1 cellular context compared by ENCODE assay signal in the genomic region with DNA sequence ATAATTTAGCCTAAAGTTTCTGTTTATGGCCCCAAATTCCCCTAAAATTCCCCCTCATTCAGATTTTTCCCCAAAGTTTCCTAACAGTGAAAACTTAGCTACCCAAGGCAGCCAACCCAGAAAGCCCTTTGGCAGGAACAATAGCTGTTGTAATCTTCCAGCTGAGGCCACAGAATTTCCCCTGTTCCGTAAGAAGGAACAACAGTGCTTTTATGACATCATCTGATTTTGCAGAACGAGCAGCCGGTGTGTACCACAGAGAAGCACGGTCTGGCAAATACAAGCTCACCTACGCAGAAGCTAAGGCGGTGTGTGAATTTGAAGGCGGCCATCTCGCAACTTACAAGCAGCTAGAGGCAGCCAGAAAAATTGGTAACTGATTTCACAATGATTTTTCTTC.
TF ChIP-seq lines count a peak whose summit lies in the region.

No MANE protein-coding gene starts in this region.

TF ChIP-seq in GM23338, 12 proteins besides CTCF, POLR2A, EP300 and RAD21 (continued from another document):
- TF ChIP-seq, protein P1, sequence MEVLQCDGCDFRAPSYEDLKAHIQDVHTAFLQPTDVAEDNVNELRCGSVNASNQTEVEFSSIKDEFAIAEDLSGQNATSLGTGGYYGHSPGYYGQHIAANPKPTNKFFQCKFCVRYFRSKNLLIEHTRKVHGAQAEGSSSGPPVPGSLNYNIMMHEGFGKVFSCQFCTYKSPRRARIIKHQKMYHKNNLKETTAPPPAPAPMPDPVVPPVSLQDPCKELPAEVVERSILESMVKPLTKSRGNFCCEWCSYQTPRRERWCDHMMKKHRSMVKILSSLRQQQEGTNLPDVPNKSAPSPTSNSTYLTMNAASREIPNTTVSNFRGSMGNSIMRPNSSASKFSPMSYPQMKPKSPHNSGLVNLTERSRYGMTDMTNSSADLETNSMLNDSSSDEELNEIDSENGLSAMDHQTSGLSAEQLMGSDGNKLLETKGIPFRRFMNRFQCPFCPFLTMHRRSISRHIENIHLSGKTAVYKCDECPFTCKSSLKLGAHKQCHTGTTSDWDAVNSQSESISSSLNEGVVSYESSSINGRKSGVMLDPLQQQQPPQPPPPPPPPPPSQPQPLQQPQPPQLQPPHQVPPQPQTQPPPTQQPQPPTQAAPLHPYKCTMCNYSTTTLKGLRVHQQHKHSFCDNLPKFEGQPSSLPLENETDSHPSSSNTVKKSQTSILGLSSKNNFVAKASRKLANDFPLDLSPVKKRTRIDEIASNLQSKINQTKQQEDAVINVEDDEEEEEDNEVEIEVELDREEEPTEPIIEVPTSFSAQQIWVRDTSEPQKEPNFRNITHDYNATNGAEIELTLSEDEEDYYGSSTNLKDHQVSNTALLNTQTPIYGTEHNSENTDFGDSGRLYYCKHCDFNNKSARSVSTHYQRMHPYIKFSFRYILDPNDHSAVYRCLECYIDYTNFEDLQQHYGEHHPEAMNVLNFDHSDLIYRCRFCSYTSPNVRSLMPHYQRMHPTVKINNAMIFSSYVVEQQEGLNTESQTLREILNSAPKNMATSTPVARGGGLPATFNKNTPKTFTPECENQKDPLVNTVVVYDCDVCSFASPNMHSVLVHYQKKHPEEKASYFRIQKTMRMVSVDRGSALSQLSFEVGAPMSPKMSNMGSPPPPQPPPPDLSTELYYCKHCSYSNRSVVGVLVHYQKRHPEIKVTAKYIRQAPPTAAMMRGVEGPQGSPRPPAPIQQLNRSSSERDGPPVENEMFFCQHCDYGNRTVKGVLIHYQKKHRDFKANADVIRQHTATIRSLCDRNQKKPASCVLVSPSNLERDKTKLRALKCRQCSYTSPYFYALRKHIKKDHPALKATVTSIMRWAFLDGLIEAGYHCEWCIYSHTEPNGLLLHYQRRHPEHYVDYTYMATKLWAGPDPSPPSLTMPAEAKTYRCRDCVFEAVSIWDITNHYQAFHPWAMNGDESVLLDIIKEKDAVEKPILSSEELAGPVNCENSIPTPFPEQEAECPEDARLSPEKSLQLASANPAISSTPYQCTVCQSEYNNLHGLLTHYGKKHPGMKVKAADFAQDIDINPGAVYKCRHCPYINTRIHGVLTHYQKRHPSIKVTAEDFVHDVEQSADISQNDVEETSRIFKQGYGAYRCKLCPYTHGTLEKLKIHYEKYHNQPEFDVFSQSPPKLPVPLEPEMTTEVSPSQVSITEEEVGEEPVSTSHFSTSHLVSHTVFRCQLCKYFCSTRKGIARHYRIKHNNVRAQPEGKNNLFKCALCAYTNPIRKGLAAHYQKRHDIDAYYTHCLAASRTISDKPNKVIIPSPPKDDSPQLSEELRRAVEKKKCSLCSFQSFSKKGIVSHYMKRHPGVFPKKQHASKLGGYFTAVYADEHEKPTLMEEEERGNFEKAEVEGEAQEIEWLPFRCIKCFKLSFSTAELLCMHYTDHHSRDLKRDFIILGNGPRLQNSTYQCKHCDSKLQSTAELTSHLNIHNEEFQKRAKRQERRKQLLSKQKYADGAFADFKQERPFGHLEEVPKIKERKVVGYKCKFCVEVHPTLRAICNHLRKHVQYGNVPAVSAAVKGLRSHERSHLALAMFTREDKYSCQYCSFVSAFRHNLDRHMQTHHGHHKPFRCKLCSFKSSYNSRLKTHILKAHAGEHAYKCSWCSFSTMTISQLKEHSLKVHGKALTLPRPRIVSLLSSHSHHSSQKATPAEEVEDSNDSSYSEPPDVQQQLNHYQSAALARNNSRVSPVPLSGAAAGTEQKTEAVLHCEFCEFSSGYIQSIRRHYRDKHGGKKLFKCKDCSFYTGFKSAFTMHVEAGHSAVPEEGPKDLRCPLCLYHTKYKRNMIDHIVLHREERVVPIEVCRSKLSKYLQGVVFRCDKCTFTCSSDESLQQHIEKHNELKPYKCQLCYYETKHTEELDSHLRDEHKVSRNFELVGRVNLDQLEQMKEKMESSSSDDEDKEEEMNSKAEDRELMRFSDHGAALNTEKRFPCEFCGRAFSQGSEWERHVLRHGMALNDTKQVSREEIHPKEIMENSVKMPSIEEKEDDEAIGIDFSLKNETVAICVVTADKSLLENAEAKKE (CRISPR knock-in tag; IDR thresholded peaks at IDR 0.05) = no peak
- TF ChIP-seq EZH2phosphoT487 (IDR thresholded peaks at IDR 0.05; ENCODE audit: unreplicated experiment) = no peak
- TF ChIP-seq CREB1 (CRISPR knock-in tag; IDR thresholded peaks at IDR 0.05; ENCODE audit: low read depth) = no peak
- no peak for TF ChIP-seq EZH2 (IDR thresholded peaks at IDR 0.05; ENCODE audit: low read depth, unreplicated experiment)
TF ChIP-seq in GM23338: peak in this region for 0.
